ENCODE assay signal across 8 cellular contexts in the genomic region with DNA sequence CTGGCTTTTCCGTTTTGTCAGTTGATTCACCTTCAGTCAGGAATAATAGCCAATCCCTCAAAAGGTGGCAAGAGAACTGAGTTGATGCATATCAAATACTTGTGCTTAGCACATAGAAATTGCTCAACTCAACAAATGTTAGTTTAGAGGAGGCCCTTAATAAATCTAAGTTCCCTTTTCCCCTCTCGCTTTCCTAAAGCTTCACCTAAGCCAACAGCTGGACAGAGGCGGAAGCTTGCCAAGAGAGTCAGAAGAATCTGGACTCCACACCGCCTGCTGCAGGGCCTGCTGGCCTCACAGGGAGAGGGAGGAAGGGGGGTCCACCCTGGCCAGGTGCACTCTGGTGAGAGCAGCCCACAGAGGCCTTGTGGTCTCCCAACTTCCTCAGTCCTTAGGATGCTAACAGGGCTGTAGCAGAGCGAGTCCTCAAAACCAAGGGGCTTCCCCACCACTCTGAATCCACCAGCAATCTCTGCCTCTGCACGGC.
DNase-seq lines count a peak whose midpoint lies in the region; ATAC-seq and TF ChIP-seq lines count a peak whose summit lies in the region.

No MANE protein-coding gene starts in this region.

- H3K27ac ChIP-seq in cardiac muscle cell (peak overlapping the region; percentile 86), upper lobe of left lung (peak overlapping the region; percentile 59 to 84 (median 76))

- H3K9me3 ChIP-seq in cardiac muscle cell (ENCODE audit: low read depth) (no peaks in the 10 kb centered on the region), upper lobe of left lung (no peaks in the 10 kb centered on the region), BE2C (no peaks in the 10 kb centered on the region)

- WGBS in upper lobe of left lung, 2 donors, result 38 to 54% methylated on average over 6 of the region's 6 CpGs

- H3K4me1 ChIP-seq in cardiac muscle cell (ENCODE audit: low read depth) (peaks cover 64% of the 10 kb centered on the region), upper lobe of left lung (peaks cover 65 to 75% (median 67%) of the 10 kb centered on the region in 4 donors), BE2C (peaks cover 58% of the 10 kb centered on the region)

- H3K36me3 ChIP-seq in cardiac muscle cell (no peaks in the 10 kb centered on the region), upper lobe of left lung (no peaks in the 10 kb centered on the region), BE2C (no peaks in the 10 kb centered on the region)

- H3K4me3 ChIP-seq in cardiac muscle cell (no peak overlapping the region), upper lobe of left lung (no peak overlapping the region), BE2C (ENCODE audit: low read depth, low read length) (no peak overlapping the region)

- DNase-seq in T-helper 2 cell (peak in 3 of 5 experiments; percentile 16 to 77 (median 17)), cardiac muscle cell (ENCODE audit: low read depth in 1 of 2, low spot score in 1 of 2) (peak in 1 of 2 donors; percentile 67), upper lobe of left lung (peak in 1 of 2 donors; percentile 62), BE2C (no peak), dedifferentiated amniotic fluid mesenchymal stem cell (ENCODE audit: extremely low spot score) (no peak)
- DNase-seq in stimulated activated CD4-positive, alpha-beta T cell treated with anti-CD3 and anti-CD28 coated beads, Interleukin-15, amount 100 ng/mL, for 24 hours, result no peak

- TF ChIP-seq EP300 in upper lobe of left lung (IDR thresholded peaks at IDR 0.05), result no peak

- no peaks in the 10 kb centered on the region for H3K27me3 ChIP-seq in cardiac muscle cell
- no peaks in the 10 kb centered on the region for H3K27me3 ChIP-seq in upper lobe of left lung
- no peaks in the 10 kb centered on the region for H3K27me3 ChIP-seq in BE2C

- peak in 1 of 4 donors; percentile 24 for TF ChIP-seq POLR2A in upper lobe of left lung (IDR thresholded peaks at IDR 0.05)

- TF ChIP-seq CTCF in cardiac muscle cell (IDR thresholded peaks at IDR 0.05; ENCODE audit: low read depth, low read length), result no peak
- TF ChIP-seq CTCF in upper lobe of left lung (IDR thresholded peaks at IDR 0.05), result no peak
- no peak for TF ChIP-seq CTCF in BE2C (IDR thresholded peaks at IDR 0.05; ENCODE audit: low read depth, low read length)

- ATAC-seq in GM19035 (IDR thresholded peaks at IDR 0.05; ENCODE audit: unreplicated experiment) (peak; percentile 46), HG03066 (IDR thresholded peaks at IDR 0.05; ENCODE audit: low read depth, unreplicated experiment) (peak; percentile 76), upper lobe of left lung (ENCODE audit: low FRiP score in 2 of 2) (peak; percentile 27 to 34)

Comparison
In these comparisons a context has a peak if more than half of its experiments do, and no peak if none do; other contexts are left out.
1. DNase-seq: peak in T-helper 2 cell (3 of 5); none in BE2C (single experiment), dedifferentiated amniotic fluid mesenchymal stem cell (single experiment) and stimulated activated CD4-positive, alpha-beta T cell treated with anti-CD3 and anti-CD28 coated beads, Interleukin-15, amount 100 ng/mL, for 24 hours (single experiment).
2. Peak in every context shown above with its lines, with median percentiles within 50 percentile points of each other: ATAC-seq.